25 cellular contexts compared by ENCODE assay signal in genomic region chr3:187677604-187678003, GRCh38. TPM values are rescaled to one million over a fixed set of nuclear protein-coding genes. Genes with fewer than 3 reads are reported as not detected.
"Had no signal": no experiment of that assay in that cellular context is flagged by ENCODE, and none has a peak within 500 bp of the region (broad histone marks: within the 10 kb centered on the region; RNA-seq: fewer than 3 reads in every experiment).

No MANE protein-coding gene starts in this region.

- H3K27ac ChIP-seq: body of pancreas, foreskin keratinocyte, left ventricle myocardium inferior, prostate gland, skin epidermis, tibial artery had no signal

- H3K4me3 ChIP-seq: body of pancreas, left ventricle myocardium inferior, prostate gland, skin epidermis, tibial artery had no signal

- ATAC-seq: activated CD8-positive, alpha-beta memory T cell treated with anti-CD3 and anti-CD28 coated beads, Interleukin-2, amount 10 ng/mL, durations not matched to agents 7 days and 5 days; body of pancreas; effector memory CD8-positive, alpha-beta T cell; foreskin keratinocyte; right cardiac atrium; stimulated activated naive CD8-positive, alpha-beta T cell treated with anti-CD3 and anti-CD28 coated beads, Interleukin-15, Interleukin-2, amounts not matched to agents 100 U/mL and 50 U/mL, for 24 hours had no signal

- H3K4me1 ChIP-seq: foreskin keratinocyte, prostate gland had no signal

- H3K36me3 ChIP-seq: left ventricle myocardium inferior, prostate gland, tibial artery had no signal

- H3K27me3 ChIP-seq: body of pancreas had no signal

- H3K9me3 ChIP-seq: body of pancreas, left ventricle myocardium inferior, prostate gland, tibial artery had no signal

- DNase-seq: activated CD4-positive, alpha-beta memory T cell treated with anti-CD3 and anti-CD28 coated beads, Interleukin-2, amount 10 ng/mL, durations not matched to agents 7 days and 5 days; activated CD4-positive, alpha-beta T cell treated with anti-CD3 and anti-CD28 coated beads for 48 hours; activated CD4-positive, CD25-positive, alpha-beta regulatory T cell; activated CD8-positive, alpha-beta memory T cell treated with anti-CD3 and anti-CD28 coated beads, Interleukin-2, amount 10 ng/mL, durations not matched to agents 7 days and 5 days; activated naive CD8-positive, alpha-beta T cell treated with anti-CD3 and anti-CD28 coated beads for 36 hours; amygdala; body of pancreas; effector memory CD8-positive, alpha-beta T cell; foreskin keratinocyte; glutamatergic neuron; hypothalamus; islet precursor cell; left ventricle myocardium inferior; mammary epithelial cell; right cardiac atrium; stimulated activated naive CD8-positive, alpha-beta T cell treated with anti-CD3 and anti-CD28 coated beads, Interleukin-15, Interleukin-2, amounts not matched to agents 100 U/mL and 50 U/mL, for 24 hours; substantia nigra; tibial artery had no signal

RNA-seq across cellular contexts. Expression of gene SST, which starts 7.4 kb away (rescaled TPM):
- total RNA-seq: activated CD4-positive, alpha-beta memory T cell treated with anti-CD3 and anti-CD28 coated beads, Interleukin-2, amount 10 ng/mL, durations not matched to agents 7 days and 5 days; activated CD8-positive, alpha-beta memory T cell treated with anti-CD3 and anti-CD28 coated beads, Interleukin-2, amount 10 ng/mL, durations not matched to agents 7 days and 5 days; activated naive CD8-positive, alpha-beta T cell treated with anti-CD3 and anti-CD28 coated beads for 36 hours; cardiac septum; dermis microvascular lymphatic vessel endothelial cell; foreskin keratinocyte; left ventricle myocardium inferior; mammary epithelial cell; myocyte; omental fat pad; prostate gland had no signal

RNA-seq across cellular contexts. Expression of gene RTP2, which starts 24.8 kb away (rescaled TPM):
- total RNA-seq: activated CD4-positive, alpha-beta memory T cell treated with anti-CD3 and anti-CD28 coated beads, Interleukin-2, amount 10 ng/mL, durations not matched to agents 7 days and 5 days; activated CD8-positive, alpha-beta memory T cell treated with anti-CD3 and anti-CD28 coated beads, Interleukin-2, amount 10 ng/mL, durations not matched to agents 7 days and 5 days; activated naive CD8-positive, alpha-beta T cell treated with anti-CD3 and anti-CD28 coated beads for 36 hours; body of pancreas; cardiac septum; dermis microvascular lymphatic vessel endothelial cell; foreskin keratinocyte; left ventricle myocardium inferior; mammary epithelial cell; myocyte; omental fat pad; prostate gland; right cardiac atrium; urinary bladder had no signal
